Comparison of ENCODE assay signal across 19 cellular contexts in the genomic region with DNA sequence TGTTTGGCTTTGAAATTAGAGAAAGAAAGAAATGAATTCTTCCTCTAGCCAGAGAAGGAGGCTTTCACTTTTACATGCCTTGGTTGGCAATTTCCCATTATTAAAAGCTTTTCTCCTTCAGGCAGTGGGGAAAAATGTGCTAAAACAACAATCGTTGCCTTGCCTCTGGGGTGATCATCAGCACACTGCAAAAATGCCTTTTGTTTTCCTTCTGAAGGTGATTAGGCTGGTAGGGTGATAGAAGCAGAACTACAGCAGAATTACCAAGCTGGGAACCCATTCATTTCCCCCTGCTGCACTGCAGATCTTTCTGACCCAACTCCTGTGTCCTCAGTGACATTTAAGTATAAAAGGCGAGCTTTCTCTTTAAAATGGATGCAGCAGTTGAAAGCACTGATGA. TPM values are rescaled to one million over a fixed set of nuclear protein-coding genes. Genes with fewer than 3 reads are reported as not detected.
A peak's percentile ranks its signal among the peaks of the same experiment; 100 is the strongest.
DNase-seq lines count a peak whose midpoint lies in the region; ATAC-seq, FAIRE-seq and TF ChIP-seq lines count a peak whose summit lies in the region.
"Had no signal": no experiment of that assay in that cellular context is flagged by ENCODE, and none has a peak within 500 bp of the region (broad histone marks: within the 10 kb centered on the region; RNA-seq: fewer than 3 reads in every experiment).

No MANE protein-coding gene starts in this region.

- in situ Hi-C loops in K562 (cut with MboI), result no loop called here
- in situ Hi-C loops in GM13977 (cut with MboI; ENCODE audit: low pct_unique_long_range_greater_than_20kb, low sequenced_read_pairs, unreplicated experiment), result no loop called here

- no peak for DNase-seq in H54 (ENCODE audit: insufficient read length, low spot score)
- DNase-seq in K562 (ENCODE audit: extremely low read depth in 1 of 4, low spot score in 3 of 4), result no peak
- no peak for DNase-seq in CD8-positive, alpha-beta T cell
- no peak for DNase-seq in Calu3
- DNase-seq in T-helper 1 cell, result no peak
- no peak for DNase-seq in GM13977 (ENCODE audit: low spot score)
- DNase-seq: activated CD4-positive, alpha-beta T cell treated with anti-CD3 and anti-CD28 coated beads, Interleukin-2, amount 50 U/mL, for 1 hour; activated naive CD4-positive, alpha-beta T cell treated with Interleukin-2 at 50 U/mL for 16 hours; erythroblast; GF-D8; NCI-H774; stomach had no signal

- TF ChIP-seq CTCF in K562 (IDR thresholded peaks at IDR 0.05 in 2 of 3, conservative IDR thresholded peaks at IDR 0.05 in 1 of 3; ENCODE audit: insufficient read depth in 2 of 3, low read depth in 1 of 3, low read length in 3 of 3) (no peak), gastroesophageal sphincter (IDR thresholded peaks at IDR 0.05) (no peak), Calu3 (IDR thresholded peaks at IDR 0.05; ENCODE audit: unreplicated experiment) (no peak), GM13977 (IDR thresholded peaks at IDR 0.05; ENCODE audit: extremely low read depth, insufficient read depth, missing control alignments) (no peak)
- no peak for TF ChIP-seq CTCF in CD8-positive, alpha-beta T cell (IDR thresholded peaks at IDR 0.05)

- H3K9me3 Mint-ChIP-seq in CD8-positive, alpha-beta T cell, result no peaks in the 10 kb centered on the region
- no peaks in the 10 kb centered on the region for H3K9me3 Mint-ChIP-seq in Calu3 (ENCODE audit: low read depth, unreplicated experiment)
- H3K9me3 Mint-ChIP-seq: dendritic cell treated with granulocyte-macrophage colony-stimulating factor and Interleukin-4, amounts not matched to agents 40 ng/mL and 50 ng/mL, for 4 days had no signal

- H3K4me3 ChIP-seq in K562, result no peak overlapping the region
- H3K4me3 ChIP-seq in gastroesophageal sphincter, result no peak overlapping the region
- H3K4me3 ChIP-seq in skeletal muscle satellite cell (ENCODE audit: low read length), result peak overlapping the region; percentile 31
- H3K4me3 ChIP-seq in CD8-positive, alpha-beta T cell (ENCODE audit: low read depth, low read length), result no peak overlapping the region
- H3K4me3 ChIP-seq: GM12878, stomach, vagina had no signal

- H3K4me1 ChIP-seq in K562 (replicated peaks in 1 of 2; ENCODE audit: control insufficient read depth in 2 of 2, insufficient read depth in 2 of 2, low read length in 2 of 2), result no peaks in the 10 kb centered on the region
- peaks cover 0 to 44% (median 2%) of the 10 kb centered on the region in 3 donors for H3K4me1 ChIP-seq in gastroesophageal sphincter
- H3K4me1 ChIP-seq in skeletal muscle satellite cell (ENCODE audit: control insufficient read depth, insufficient read depth, low read length), result peaks cover 18% of the 10 kb centered on the region
- H3K4me1 ChIP-seq in CD8-positive, alpha-beta T cell (ENCODE audit: insufficient read depth, low read length), result no peaks in the 10 kb centered on the region

- no peaks in the 10 kb centered on the region for H3K36me3 ChIP-seq in K562 (ENCODE audit: control insufficient read depth, insufficient read depth, low read length)
- no peaks in the 10 kb centered on the region for H3K36me3 ChIP-seq in gastroesophageal sphincter
- H3K36me3 ChIP-seq in skeletal muscle satellite cell (ENCODE audit: insufficient read depth, low read length), result no peaks in the 10 kb centered on the region
- H3K36me3 ChIP-seq in CD8-positive, alpha-beta T cell (ENCODE audit: insufficient read depth, low read length), result no peaks in the 10 kb centered on the region
- H3K36me3 ChIP-seq: stomach, vagina had no signal

- WGBS in K562 (ENCODE audit: insufficient coverage, low coverage, missing lambda C conversion rate), result 27% methylated on average over 2 of the region's 2 CpGs
- WGBS in gastroesophageal sphincter (ENCODE audit: low coverage in 1 of 2), 2 donors, result 58 to 80% methylated on average over 1 to 2 of the region's 2 CpGs

- no peak overlapping the region for H3K4me3 Mint-ChIP-seq in CD8-positive, alpha-beta T cell
- H3K4me3 Mint-ChIP-seq in Calu3 (ENCODE audit: low read depth, unreplicated experiment), result no peak overlapping the region
- H3K4me3 Mint-ChIP-seq: dendritic cell treated with granulocyte-macrophage colony-stimulating factor and Interleukin-4, amounts not matched to agents 40 ng/mL and 50 ng/mL, for 4 days had no signal

- H3K36me3 Mint-ChIP-seq in CD8-positive, alpha-beta T cell, result no peaks in the 10 kb centered on the region
- H3K36me3 Mint-ChIP-seq in Calu3 (ENCODE audit: insufficient read depth, unreplicated experiment), result no peaks in the 10 kb centered on the region

- TF ChIP-seq EP300 in K562 (IDR thresholded peaks at IDR 0.05; ENCODE audit: low read length), result no peak
- no peak for TF ChIP-seq EP300 in gastroesophageal sphincter (IDR thresholded peaks at IDR 0.05)

- CTCF ChIA-PET in K562 (lab: Yijun Ruan, JAX; ENCODE audit: low intra/inter-chr PET ratio) (no interaction called here), Calu3 (lab: Charles Lee) (no interaction called here)
- CTCF ChIA-PET in CD8-positive, alpha-beta T cell (lab: Charles Lee), result no interaction called here

- H3K9me3 ChIP-seq in K562 (replicated peaks; ENCODE audit: control insufficient read depth, insufficient read depth, low read depth, low read length) (no peaks in the 10 kb centered on the region), gastroesophageal sphincter (no peaks in the 10 kb centered on the region), skeletal muscle satellite cell (replicated peaks; ENCODE audit: low read length) (no peaks in the 10 kb centered on the region)
- H3K9me3 ChIP-seq in CD8-positive, alpha-beta T cell (ENCODE audit: low read length), result no peaks in the 10 kb centered on the region
- H3K9me3 ChIP-seq: stomach, vagina had no signal

- no peak for TF ChIP-seq RAD21 in K562 (CRISPR knock-in tag; conservative IDR thresholded peaks at IDR 0.05 in 1 of 2, IDR thresholded peaks at IDR 0.05 in 1 of 2)

- no peak overlapping the region for H3K27ac Mint-ChIP-seq in CD8-positive, alpha-beta T cell
- H3K27ac Mint-ChIP-seq in Calu3 (ENCODE audit: unreplicated experiment), result no peak overlapping the region
- H3K27ac Mint-ChIP-seq: dendritic cell treated with granulocyte-macrophage colony-stimulating factor and Interleukin-4, amounts not matched to agents 40 ng/mL and 50 ng/mL, for 4 days had no signal

- H4K20me1 ChIP-seq in K562 (replicated peaks; ENCODE audit: control insufficient read depth, insufficient read depth, low read length), result no peaks in the 10 kb centered on the region

- no peaks in the 10 kb centered on the region for H3K27me3 Mint-ChIP-seq in CD8-positive, alpha-beta T cell (ENCODE audit: low read depth)
- no peaks in the 10 kb centered on the region for H3K27me3 Mint-ChIP-seq in Calu3 (ENCODE audit: unreplicated experiment)
- H3K27me3 Mint-ChIP-seq: dendritic cell treated with granulocyte-macrophage colony-stimulating factor and Interleukin-4, amounts not matched to agents 40 ng/mL and 50 ng/mL, for 4 days had no signal

- no peak overlapping the region for H3K9ac ChIP-seq in K562 (ENCODE audit: insufficient read depth in 1 of 2, low read depth in 2 of 2, low read length in 2 of 2)
- H3K9ac ChIP-seq in skeletal muscle satellite cell (ENCODE audit: low read depth, low read length), result no peak overlapping the region

- BruUV-seq in K562 (replicated peaks; lab: Mats Ljungman, UMichigan) (no TSS peak), Calu3 (replicated peaks; lab: Mats Ljungman, UMichigan) (no TSS peak)

- no peak for ATAC-seq in K562
- no peak for ATAC-seq in gastroesophageal sphincter
- ATAC-seq in CD8-positive, alpha-beta T cell, result no peak
- ATAC-seq: GM12878 had no signal

- no peaks in the 10 kb centered on the region for H3K9me1 ChIP-seq in K562 (ENCODE audit: control insufficient read depth, insufficient read depth, low read length)

- H3K79me2 ChIP-seq in K562 (ENCODE audit: control insufficient read depth, insufficient read depth, low read length), result no peaks in the 10 kb centered on the region

- no peaks in the 10 kb centered on the region for H3K27me3 ChIP-seq in K562 (ENCODE audit: control insufficient read depth in 2 of 2, insufficient read depth in 2 of 2, low read length in 2 of 2)
- H3K27me3 ChIP-seq in gastroesophageal sphincter, result no peaks in the 10 kb centered on the region
- H3K27me3 ChIP-seq in skeletal muscle satellite cell (ENCODE audit: control insufficient read depth, insufficient read depth, low read length), result no peaks in the 10 kb centered on the region
- peaks cover 4% of the 10 kb centered on the region for H3K27me3 ChIP-seq in CD8-positive, alpha-beta T cell (ENCODE audit: insufficient read depth, low read length)
- H3K27me3 ChIP-seq: stomach, vagina had no signal

- no peaks in the 10 kb centered on the region for H3K4me1 Mint-ChIP-seq in CD8-positive, alpha-beta T cell (ENCODE audit: low read depth)
- H3K4me1 Mint-ChIP-seq in Calu3 (ENCODE audit: low read depth, unreplicated experiment), result no peaks in the 10 kb centered on the region

- H2AFZ ChIP-seq in K562 (ENCODE audit: low read depth, low read length), result peak overlapping the region; percentile 52; the same call in 1 of the 2 replicates

- intact Hi-C loops in K562 (cut with micrococcal nuclease), result no loop called here
- intact Hi-C loops in CD8-positive, alpha-beta T cell (cut with DNase I, micrococcal nuclease), result no loop called here
- intact Hi-C loops in Calu3 (cut with micrococcal nuclease; ENCODE audit: unreplicated experiment), result no loop called here

- H3K4me2 ChIP-seq in K562 (ENCODE audit: insufficient read depth, low read length) (no peak overlapping the region), skeletal muscle satellite cell (ENCODE audit: low read length) (peak overlapping the region; percentile 45)

- POLR2A ChIA-PET in K562 (lab: Yijun Ruan, JAX), result interaction anchor here (0.7 to 0.9 kb wide), 3 partner anchors 17 to 110 kb away, joined by 3 to 4 read pairs (median 3); no protein-coding TSS in a partner anchor
- POLR2A ChIA-PET in CD8-positive, alpha-beta T cell (lab: Charles Lee), result no interaction called here

- H3K27ac ChIP-seq in K562 (ENCODE audit: extremely low read depth, low read depth, low read length), result no peak overlapping the region
- peak overlapping the region in 3 of 4 donors; percentile 36 to 60 (median 49) for H3K27ac ChIP-seq in gastroesophageal sphincter
- no peak overlapping the region for H3K27ac ChIP-seq in CD8-positive, alpha-beta T cell (ENCODE audit: low read depth, low read length)
- H3K27ac ChIP-seq: stomach, vagina had no signal

- TF ChIP-seq POLR2A in H54 (IDR thresholded peaks at IDR 0.05; ENCODE audit: low read depth, low read length), result no peak
- TF ChIP-seq POLR2A in K562 (conservative IDR thresholded peaks at IDR 0.05), result no peak
- TF ChIP-seq POLR2A in gastroesophageal sphincter (IDR thresholded peaks at IDR 0.05), result no peak

- peak; percentile 65 for FAIRE-seq in H54 (lab: Jason Lieb, UNC)
- no peak for FAIRE-seq in K562 (lab: Jason Lieb, UNC)
- FAIRE-seq: GM12878, HTR-8/SVneo, RCC 7860 had no signal

RNA-seq across cellular contexts. Expression of gene ANK3, which starts 22.2 kb away (rescaled TPM):
- total RNA-seq in K562 (2011; cell fraction: chromatin; rRNA removed; ENCODE audit: low replicate concordance), result 130 and 187 TPM in 2 replicates
- 41.4 and 51.2 TPM in 2 replicates for total RNA-seq in K562 (2011; cell fraction: nucleolus; rRNA removed)
- total RNA-seq in K562 (2011; cell fraction: nucleoplasm; rRNA removed), result 79.8 and 105 TPM in 2 replicates
- total RNA-seq in K562 (2014; rRNA removed) (11.9 and 16.0 TPM in 2 replicates), K562 (2014; rRNA removed; fragmentation: Illumina TruSeq; extraction: Trizol) (25.2 and 32.8 TPM in 2 replicates), K562 (2015; rRNA removed; fragmentation: Illumina TruSeq; extraction: Trizol) (24.9 and 28.4 TPM in 2 replicates), K562 (2021) (25.0 and 32.3 TPM in 2 replicates), gastroesophageal sphincter (10 to 100 TPM; 21.1 to 61.5 (median 38.9) TPM), Calu3 (2022) (29.8 and 32.9 TPM in 2 replicates)
- polyA plus RNA-seq in K562 (2011; rRNA removed) (3.2 and 17.9 TPM in 2 replicates), K562 (2014; fragmentation: Illumina TruSeq; extraction: Trizol) (23.9 and 24.4 TPM in 2 replicates), K562 (2014; fragmentation: Nextera tagmentation; extraction: Ambion mirVana) (10 to 100 TPM in 1 of 2 experiments, 1 to 10 TPM in 1; 10.0 to 10.5 TPM), K562 (2014; rRNA removed) (15.0 and 17.0 TPM in 2 replicates)
- polyA plus RNA-seq in K562 (2011; cell fraction: cytosol; rRNA removed), result 1.3 and 6.8 TPM in 2 replicates
- 3.0 and 17.5 TPM in 2 replicates for polyA plus RNA-seq in K562 (2011; cell fraction: nucleus; rRNA removed)
- 18.0 and 29.8 TPM in 2 replicates for polyA plus RNA-seq in K562 (2012)
- polyA minus RNA-seq in K562 (2011; rRNA and poly(A)+ RNA removed), result 11.4 and 62.0 TPM in 2 replicates
- polyA minus RNA-seq in K562 (2011; cell fraction: cytosol; rRNA and poly(A)+ RNA removed), result 3.7 and 14.5 TPM in 2 replicates
- 15.2 and 44.4 TPM in 2 replicates for polyA minus RNA-seq in K562 (2011; cell fraction: nucleus; rRNA and poly(A)+ RNA removed)
- 1.3 and 5.3 TPM in 2 replicates for total RNA-seq in skeletal muscle satellite cell (2012; rRNA removed)
- 10 to 100 TPM in 1 of 2 experiments, 1 to 10 TPM in 1; 9.0 to 11.6 TPM for total RNA-seq in CD8-positive, alpha-beta T cell

Comparison
In these comparisons a context has a peak if more than half of its experiments do, and no peak if none do; other contexts are left out.
1. H3K27ac ChIP-seq: peak in gastroesophageal sphincter (3 of 4); none in K562 (single experiment) and CD8-positive, alpha-beta T cell (single experiment).